In genomic region chr3:46845397-46845859, GRCh38 we compare ENCODE assay signal across 8 cellular contexts. TPM values are rescaled to one million over a fixed set of nuclear protein-coding genes. Genes with fewer than 3 reads are reported as not detected.
A peak's percentile ranks its signal among the peaks of the same experiment; 100 is the strongest.
DNase-seq lines count a peak whose midpoint lies in the region; ATAC-seq and TF ChIP-seq lines count a peak whose summit lies in the region.

No MANE protein-coding gene starts in this region.

- peaks cover 12% of the 10 kb centered on the region for H3K4me1 ChIP-seq in ovary (ENCODE audit: insufficient read depth)

- TF ChIP-seq CTCF in glutamatergic neuron (IDR thresholded peaks at IDR 0.05; ENCODE audit: partially characterized antibody, unreplicated experiment) (no peak), ovary (IDR thresholded peaks at IDR 0.05) (no peak)

- H3K27ac ChIP-seq in ovary: peak overlapping the region in 1 of 2 donors; percentile 57

- H3K4me1 Mint-ChIP-seq in activated T-cell treated with anti-CD3 and anti-CD28 coated beads, Interleukin-2, amount 50 U/mL, for 72 hours (ENCODE audit: low read depth): no peaks in the 10 kb centered on the region
- H3K4me1 Mint-ChIP-seq in activated CD4-positive, alpha-beta memory T cell treated with anti-CD3 and anti-CD28 coated beads, Interleukin-2, amount 10 ng/mL, durations not matched to agents 7 days and 5 days: peaks cover 11% of the 10 kb centered on the region
- H3K4me1 Mint-ChIP-seq in glutamatergic neuron (ENCODE audit: low read depth, unreplicated experiment): no peaks in the 10 kb centered on the region

- H3K27me3 ChIP-seq in ovary: no peaks in the 10 kb centered on the region

- H3K27ac Mint-ChIP-seq in activated T-cell treated with anti-CD3 and anti-CD28 coated beads, Interleukin-2, amount 50 U/mL, for 72 hours: no peak overlapping the region
- H3K27ac Mint-ChIP-seq in activated CD4-positive, alpha-beta memory T cell treated with anti-CD3 and anti-CD28 coated beads, Interleukin-2, amount 10 ng/mL, durations not matched to agents 7 days and 5 days: no peak overlapping the region
- H3K27ac Mint-ChIP-seq in glutamatergic neuron (ENCODE audit: unreplicated experiment): no peak overlapping the region

- no peak for TF ChIP-seq EP300 in ovary (IDR thresholded peaks at IDR 0.05)

- peak overlapping the region; percentile 61 to 84 for H3K4me3 Mint-ChIP-seq in activated T-cell treated with anti-CD3 and anti-CD28 coated beads, Interleukin-2, amount 50 U/mL, for 72 hours
- peak overlapping the region; percentile 60 for H3K4me3 Mint-ChIP-seq in activated CD4-positive, alpha-beta memory T cell treated with anti-CD3 and anti-CD28 coated beads, Interleukin-2, amount 10 ng/mL, durations not matched to agents 7 days and 5 days
- H3K4me3 Mint-ChIP-seq in glutamatergic neuron (ENCODE audit: unreplicated experiment): peak overlapping the region; percentile 52

- intact Hi-C loops in ovary (cut with DNase I): loop anchor here in 2 of 4 donors (5.0 kb wide), 1 partner anchor 47 kb away; no protein-coding TSS in a partner anchor

- ATAC-seq in activated T-cell treated with anti-CD3 and anti-CD28 coated beads, Interleukin-2, amount 50 U/mL, for 72 hours (replicated peaks in 1 of 2): peak; percentile 57 to 63
- peak; percentile 59 for ATAC-seq in HG03066 (IDR thresholded peaks at IDR 0.05; ENCODE audit: low read depth, unreplicated experiment)

- 0 to 3% (median 1%) methylated on average over 22 to 23 of the region's 23 CpGs for WGBS in ovary, 3 donors

- H3K36me3 ChIP-seq in ovary: no peaks in the 10 kb centered on the region

- DNase-seq in activated T-cell treated with anti-CD3 and anti-CD28 coated beads, Interleukin-2, amount 50 U/mL, for 72 hours: no peak
- DNase-seq in activated T-cell treated with anti-CD3 and anti-CD28 coated beads for 4 hours: no peak
- DNase-seq in activated CD4-positive, alpha-beta memory T cell treated with anti-CD3 and anti-CD28 coated beads, Interleukin-2, amount 10 ng/mL, durations not matched to agents 7 days and 5 days: no peak
- DNase-seq in glutamatergic neuron: no peak
- peak; percentile 74 to 86 (median 82) for DNase-seq in ovary
- no peak for DNase-seq in 8988T
- no peak for DNase-seq in NCI-H748 (lab: John Stamatoyannopoulos, UW; ENCODE audit: unreplicated experiment)

- POLR2A ChIA-PET in activated CD4-positive, alpha-beta memory T cell treated with anti-CD3 and anti-CD28 coated beads, Interleukin-2, amount 10 ng/mL, durations not matched to agents 7 days and 5 days (lab: Charles Lee): interaction anchor here (0.9 to 1.2 kb wide), 3 partner anchors 49 to 535 kb away, joined by 3 read pairs; partner anchors contain the start of gene PTPN23

- H3K36me3 Mint-ChIP-seq in activated T-cell treated with anti-CD3 and anti-CD28 coated beads, Interleukin-2, amount 50 U/mL, for 72 hours (ENCODE audit: insufficient read depth in 2 of 2): peaks cover 4 to 5% of the 10 kb centered on the region in 2 donors
- peaks cover 5% of the 10 kb centered on the region for H3K36me3 Mint-ChIP-seq in activated CD4-positive, alpha-beta memory T cell treated with anti-CD3 and anti-CD28 coated beads, Interleukin-2, amount 10 ng/mL, durations not matched to agents 7 days and 5 days (ENCODE audit: low read depth)
- peaks cover 4% of the 10 kb centered on the region for H3K36me3 Mint-ChIP-seq in glutamatergic neuron (ENCODE audit: unreplicated experiment)

- H3K4me3 ChIP-seq in ovary: peak overlapping the region; percentile 52

- no peaks in the 10 kb centered on the region for H3K9me3 ChIP-seq in ovary

- CTCF ChIA-PET in activated CD4-positive, alpha-beta memory T cell treated with anti-CD3 and anti-CD28 coated beads, Interleukin-2, amount 10 ng/mL, durations not matched to agents 7 days and 5 days (lab: Charles Lee): interaction anchor here (0.7 to 1.6 kb wide), 9 partner anchors 10 to 176 kb away, joined by 3 to 6 read pairs (median 4); no protein-coding TSS in a partner anchor

- peaks cover 11% of the 10 kb centered on the region for H3K27me3 Mint-ChIP-seq in activated T-cell treated with anti-CD3 and anti-CD28 coated beads, Interleukin-2, amount 50 U/mL, for 72 hours (ENCODE audit: low read depth)
- H3K27me3 Mint-ChIP-seq in activated CD4-positive, alpha-beta memory T cell treated with anti-CD3 and anti-CD28 coated beads, Interleukin-2, amount 10 ng/mL, durations not matched to agents 7 days and 5 days: peaks cover 24% of the 10 kb centered on the region
- H3K27me3 Mint-ChIP-seq in glutamatergic neuron (ENCODE audit: unreplicated experiment): peaks cover 2% of the 10 kb centered on the region

- peaks cover 6% of the 10 kb centered on the region in 2 donors for H3K9me3 Mint-ChIP-seq in activated T-cell treated with anti-CD3 and anti-CD28 coated beads, Interleukin-2, amount 50 U/mL, for 72 hours
- H3K9me3 Mint-ChIP-seq in activated CD4-positive, alpha-beta memory T cell treated with anti-CD3 and anti-CD28 coated beads, Interleukin-2, amount 10 ng/mL, durations not matched to agents 7 days and 5 days: peaks cover 12% of the 10 kb centered on the region
- H3K9me3 Mint-ChIP-seq in glutamatergic neuron (ENCODE audit: unreplicated experiment): peaks cover 1% of the 10 kb centered on the region

- TF ChIP-seq POLR2A in ovary (IDR thresholded peaks at IDR 0.05): no peak

RNA-seq across cellular contexts. Expression of gene MYL3, which starts 17.8 kb away (rescaled TPM):
- not detected for total RNA-seq in activated T-cell treated with anti-CD3 and anti-CD28 coated beads, Interleukin-2, amount 50 U/mL, for 72 hours
- not detected for total RNA-seq in activated CD4-positive, alpha-beta memory T cell treated with anti-CD3 and anti-CD28 coated beads, Interleukin-2, amount 10 ng/mL, durations not matched to agents 7 days and 5 days
- total RNA-seq in glutamatergic neuron (ENCODE audit: unreplicated experiment): not detected
- 10 to 100 TPM in 1 of 7 donors, 1 to 10 TPM in 6; 2.6 to 10.8 (median 4.3) TPM for total RNA-seq in ovary
- 1 to 10 TPM in 1 of 2 donors, under 1 TPM in 1; 0.63 to 2.9 TPM for polyA plus RNA-seq in ovary

RNA-seq across cellular contexts. Expression of gene PTH1R, which starts 32.1 kb away (rescaled TPM):
- not detected for total RNA-seq in activated T-cell treated with anti-CD3 and anti-CD28 coated beads, Interleukin-2, amount 50 U/mL, for 72 hours
- not detected for total RNA-seq in activated CD4-positive, alpha-beta memory T cell treated with anti-CD3 and anti-CD28 coated beads, Interleukin-2, amount 10 ng/mL, durations not matched to agents 7 days and 5 days
- total RNA-seq in glutamatergic neuron (ENCODE audit: unreplicated experiment) (0.29 TPM), ovary (10 to 100 TPM in 6 of 7 donors, 1 to 10 TPM in 1; 5.9 to 23.9 (median 13.4) TPM)
- 1 to 10 TPM; 3.8 to 9.4 TPM for polyA plus RNA-seq in ovary

Comparison
In these comparisons a context has a peak if more than half of its experiments do, and no peak if none do; other contexts are left out.
1. DNase-seq: peak in ovary (5 of 5); none in activated T-cell treated with anti-CD3 and anti-CD28 coated beads, Interleukin-2, amount 50 U/mL, for 72 hours (0 of 2), activated T-cell treated with anti-CD3 and anti-CD28 coated beads for 4 hours (single experiment), activated CD4-positive, alpha-beta memory T cell treated with anti-CD3 and anti-CD28 coated beads, Interleukin-2, amount 10 ng/mL, durations not matched to agents 7 days and 5 days (single experiment), glutamatergic neuron (single experiment), 8988T (single experiment) and NCI-H748 (single experiment).
2. Peak in every context shown above with its lines, with median percentiles within 50 percentile points of each other: H3K4me3 Mint-ChIP-seq.